1 cellular context compared by ENCODE assay signal in the genomic region with DNA sequence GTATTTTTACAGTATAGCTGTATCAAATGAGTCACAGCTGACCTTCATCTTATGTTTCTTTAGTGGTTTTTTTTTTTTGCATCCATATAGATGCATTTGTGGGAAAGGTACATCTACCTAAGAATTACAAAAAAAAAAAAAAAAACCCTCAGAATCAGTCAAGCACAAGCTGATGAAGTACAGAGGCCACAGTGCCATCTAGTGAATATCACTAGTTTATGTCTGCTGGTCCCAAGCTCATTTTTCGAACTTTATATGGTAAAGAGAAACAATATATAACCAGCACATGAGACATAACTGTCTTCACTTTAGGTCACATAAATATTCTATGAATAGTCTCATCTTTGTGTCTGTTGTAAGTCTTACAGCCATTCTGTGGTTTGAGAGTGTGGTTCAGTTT.
TF ChIP-seq lines count a peak whose summit lies in the region.

No MANE protein-coding gene starts in this region.

TF ChIP-seq in GM23338, 12 proteins besides CTCF, POLR2A, EP300 and RAD21 (continued from another document):
- TF ChIP-seq, protein P1, sequence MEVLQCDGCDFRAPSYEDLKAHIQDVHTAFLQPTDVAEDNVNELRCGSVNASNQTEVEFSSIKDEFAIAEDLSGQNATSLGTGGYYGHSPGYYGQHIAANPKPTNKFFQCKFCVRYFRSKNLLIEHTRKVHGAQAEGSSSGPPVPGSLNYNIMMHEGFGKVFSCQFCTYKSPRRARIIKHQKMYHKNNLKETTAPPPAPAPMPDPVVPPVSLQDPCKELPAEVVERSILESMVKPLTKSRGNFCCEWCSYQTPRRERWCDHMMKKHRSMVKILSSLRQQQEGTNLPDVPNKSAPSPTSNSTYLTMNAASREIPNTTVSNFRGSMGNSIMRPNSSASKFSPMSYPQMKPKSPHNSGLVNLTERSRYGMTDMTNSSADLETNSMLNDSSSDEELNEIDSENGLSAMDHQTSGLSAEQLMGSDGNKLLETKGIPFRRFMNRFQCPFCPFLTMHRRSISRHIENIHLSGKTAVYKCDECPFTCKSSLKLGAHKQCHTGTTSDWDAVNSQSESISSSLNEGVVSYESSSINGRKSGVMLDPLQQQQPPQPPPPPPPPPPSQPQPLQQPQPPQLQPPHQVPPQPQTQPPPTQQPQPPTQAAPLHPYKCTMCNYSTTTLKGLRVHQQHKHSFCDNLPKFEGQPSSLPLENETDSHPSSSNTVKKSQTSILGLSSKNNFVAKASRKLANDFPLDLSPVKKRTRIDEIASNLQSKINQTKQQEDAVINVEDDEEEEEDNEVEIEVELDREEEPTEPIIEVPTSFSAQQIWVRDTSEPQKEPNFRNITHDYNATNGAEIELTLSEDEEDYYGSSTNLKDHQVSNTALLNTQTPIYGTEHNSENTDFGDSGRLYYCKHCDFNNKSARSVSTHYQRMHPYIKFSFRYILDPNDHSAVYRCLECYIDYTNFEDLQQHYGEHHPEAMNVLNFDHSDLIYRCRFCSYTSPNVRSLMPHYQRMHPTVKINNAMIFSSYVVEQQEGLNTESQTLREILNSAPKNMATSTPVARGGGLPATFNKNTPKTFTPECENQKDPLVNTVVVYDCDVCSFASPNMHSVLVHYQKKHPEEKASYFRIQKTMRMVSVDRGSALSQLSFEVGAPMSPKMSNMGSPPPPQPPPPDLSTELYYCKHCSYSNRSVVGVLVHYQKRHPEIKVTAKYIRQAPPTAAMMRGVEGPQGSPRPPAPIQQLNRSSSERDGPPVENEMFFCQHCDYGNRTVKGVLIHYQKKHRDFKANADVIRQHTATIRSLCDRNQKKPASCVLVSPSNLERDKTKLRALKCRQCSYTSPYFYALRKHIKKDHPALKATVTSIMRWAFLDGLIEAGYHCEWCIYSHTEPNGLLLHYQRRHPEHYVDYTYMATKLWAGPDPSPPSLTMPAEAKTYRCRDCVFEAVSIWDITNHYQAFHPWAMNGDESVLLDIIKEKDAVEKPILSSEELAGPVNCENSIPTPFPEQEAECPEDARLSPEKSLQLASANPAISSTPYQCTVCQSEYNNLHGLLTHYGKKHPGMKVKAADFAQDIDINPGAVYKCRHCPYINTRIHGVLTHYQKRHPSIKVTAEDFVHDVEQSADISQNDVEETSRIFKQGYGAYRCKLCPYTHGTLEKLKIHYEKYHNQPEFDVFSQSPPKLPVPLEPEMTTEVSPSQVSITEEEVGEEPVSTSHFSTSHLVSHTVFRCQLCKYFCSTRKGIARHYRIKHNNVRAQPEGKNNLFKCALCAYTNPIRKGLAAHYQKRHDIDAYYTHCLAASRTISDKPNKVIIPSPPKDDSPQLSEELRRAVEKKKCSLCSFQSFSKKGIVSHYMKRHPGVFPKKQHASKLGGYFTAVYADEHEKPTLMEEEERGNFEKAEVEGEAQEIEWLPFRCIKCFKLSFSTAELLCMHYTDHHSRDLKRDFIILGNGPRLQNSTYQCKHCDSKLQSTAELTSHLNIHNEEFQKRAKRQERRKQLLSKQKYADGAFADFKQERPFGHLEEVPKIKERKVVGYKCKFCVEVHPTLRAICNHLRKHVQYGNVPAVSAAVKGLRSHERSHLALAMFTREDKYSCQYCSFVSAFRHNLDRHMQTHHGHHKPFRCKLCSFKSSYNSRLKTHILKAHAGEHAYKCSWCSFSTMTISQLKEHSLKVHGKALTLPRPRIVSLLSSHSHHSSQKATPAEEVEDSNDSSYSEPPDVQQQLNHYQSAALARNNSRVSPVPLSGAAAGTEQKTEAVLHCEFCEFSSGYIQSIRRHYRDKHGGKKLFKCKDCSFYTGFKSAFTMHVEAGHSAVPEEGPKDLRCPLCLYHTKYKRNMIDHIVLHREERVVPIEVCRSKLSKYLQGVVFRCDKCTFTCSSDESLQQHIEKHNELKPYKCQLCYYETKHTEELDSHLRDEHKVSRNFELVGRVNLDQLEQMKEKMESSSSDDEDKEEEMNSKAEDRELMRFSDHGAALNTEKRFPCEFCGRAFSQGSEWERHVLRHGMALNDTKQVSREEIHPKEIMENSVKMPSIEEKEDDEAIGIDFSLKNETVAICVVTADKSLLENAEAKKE (CRISPR knock-in tag; IDR thresholded peaks at IDR 0.05): no peak
- no peak for TF ChIP-seq CREB1 (CRISPR knock-in tag; IDR thresholded peaks at IDR 0.05; ENCODE audit: low read depth)
- TF ChIP-seq ZNF114 (CRISPR knock-in tag; IDR thresholded peaks at IDR 0.05): no peak
- no peak for TF ChIP-seq JUNB (IDR thresholded peaks at IDR 0.05; ENCODE audit: unreplicated experiment)
- TF ChIP-seq POLR2AphosphoS5 (IDR thresholded peaks at IDR 0.05; ENCODE audit: low read depth): no peak
